ENCODE assay signal across 1 cellular context in the genomic region with DNA sequence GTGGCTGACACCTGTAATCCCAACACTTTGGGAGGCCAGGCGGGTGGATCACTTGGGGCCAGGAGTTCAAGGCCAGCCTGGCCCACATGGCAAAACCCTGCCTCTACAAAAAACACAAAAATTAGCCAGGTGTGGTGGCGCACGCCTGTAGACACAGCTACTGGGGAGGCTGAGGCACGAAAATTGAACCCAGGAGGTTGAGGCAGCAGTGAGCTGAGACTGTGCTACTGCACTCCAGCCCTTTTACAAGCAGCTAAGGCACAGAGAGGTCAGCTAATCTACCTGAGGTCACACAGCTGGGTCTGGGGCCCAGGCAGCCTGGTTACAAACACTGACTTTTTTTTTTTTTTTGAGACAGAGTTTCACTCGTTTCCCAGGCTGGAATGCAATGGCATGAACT.
TF ChIP-seq lines count a peak whose summit lies in the region.

No MANE protein-coding gene starts in this region.

TF ChIP-seq in K562, 482 proteins besides CTCF, POLR2A, EP300 and RAD21:
- TF ChIP-seq BCOR (IDR thresholded peaks at IDR 0.05) (0 out of 2 replicates have a peak, but pooled peaks have one; percentile 20), U2AF2 (optimal IDR thresholded peaks at IDR 0.05; ENCODE audit: low read depth, low read length) (no peak), CCNT2 (IDR thresholded peaks at IDR 0.05; ENCODE audit: borderline replicate concordance, extremely low read depth, insufficient read length, low read depth, low read length) (no peak), ZNF668 (CRISPR knock-in tag; IDR thresholded peaks at IDR 0.05) (no peak), SIN3A (IDR thresholded peaks at IDR 0.05; ENCODE audit: borderline replicate concordance in 2 of 2, control insufficient read depth in 1 of 2, low read depth in 2 of 2, low read length in 2 of 2) (no peak), COPS2 (conservative IDR thresholded peaks at IDR 0.05) (no peak), RBM25 (IDR thresholded peaks at IDR 0.05; ENCODE audit: low read depth, low read length, severe bottlenecking) (peak; percentile 64), ZFP36 (IDR thresholded peaks at IDR 0.05; ENCODE audit: low read depth, low read length, partially characterized antibody) (peak; percentile 45)
- TF ChIP-seq, protein P1, sequence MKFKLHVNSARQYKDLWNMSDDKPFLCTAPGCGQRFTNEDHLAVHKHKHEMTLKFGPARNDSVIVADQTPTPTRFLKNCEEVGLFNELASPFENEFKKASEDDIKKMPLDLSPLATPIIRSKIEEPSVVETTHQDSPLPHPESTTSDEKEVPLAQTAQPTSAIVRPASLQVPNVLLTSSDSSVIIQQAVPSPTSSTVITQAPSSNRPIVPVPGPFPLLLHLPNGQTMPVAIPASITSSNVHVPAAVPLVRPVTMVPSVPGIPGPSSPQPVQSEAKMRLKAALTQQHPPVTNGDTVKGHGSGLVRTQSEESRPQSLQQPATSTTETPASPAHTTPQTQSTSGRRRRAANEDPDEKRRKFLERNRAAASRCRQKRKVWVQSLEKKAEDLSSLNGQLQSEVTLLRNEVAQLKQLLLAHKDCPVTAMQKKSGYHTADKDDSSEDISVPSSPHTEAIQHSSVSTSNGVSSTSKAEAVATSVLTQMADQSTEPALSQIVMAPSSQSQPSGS (CRISPR knock-in tag; IDR thresholded peaks at IDR 0.05): no peak
